In the genomic region with DNA sequence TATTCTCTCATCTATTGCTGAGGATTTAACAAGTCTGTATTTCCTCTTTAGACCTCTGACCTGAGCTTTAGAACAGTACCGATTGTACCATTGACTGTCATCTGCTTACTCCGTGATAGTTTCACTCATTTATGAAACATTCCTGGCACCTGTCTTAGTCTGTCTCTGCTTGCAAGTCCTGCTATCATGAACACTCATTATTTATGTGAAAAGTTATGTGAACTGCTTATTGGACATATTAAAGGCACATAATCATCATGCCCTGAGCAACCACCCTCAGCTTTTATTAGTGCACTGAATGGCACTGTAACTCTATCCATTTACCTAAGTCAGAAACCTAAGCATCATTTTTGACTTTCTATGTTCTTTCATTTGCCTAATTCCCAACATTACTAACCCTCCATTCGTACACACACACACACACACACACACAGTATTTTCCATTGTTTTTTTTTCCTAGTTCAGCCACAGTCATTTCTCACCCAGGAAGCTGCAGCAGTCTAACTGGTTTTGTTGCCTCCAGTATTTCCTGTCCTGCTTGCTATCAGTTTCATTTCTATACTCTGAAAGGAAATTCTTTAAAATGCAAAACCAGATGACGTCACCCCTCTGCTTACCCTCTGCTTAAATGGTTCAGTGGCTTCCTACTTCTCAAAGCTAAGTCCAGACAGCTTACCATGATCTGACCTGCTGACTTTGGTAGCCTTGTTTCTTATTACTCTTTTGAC, we compare ENCODE assay signal across 8 cellular contexts.
A peak's percentile ranks its signal among the peaks of the same experiment; 100 is the strongest.
DNase-seq lines count a peak whose midpoint lies in the region; ATAC-seq and TF ChIP-seq lines count a peak whose summit lies in the region.

No MANE protein-coding gene starts in this region.

- no peak for TF ChIP-seq POLR2A in body of pancreas (IDR thresholded peaks at IDR 0.05)

- intact Hi-C loops in body of pancreas (cut with DNase I): no loop called here
- intact Hi-C loops in left lung (cut with DNase I): no loop called here

- 34 to 36% methylated on average over 4 of the region's 4 CpGs for whole genome bisulfite sequencing in body of pancreas, 2 donors

- ATAC-seq in GM19455 (IDR thresholded peaks at IDR 0.05; ENCODE audit: unreplicated experiment) (peak; percentile 98), HG03521 (IDR thresholded peaks at IDR 0.05; ENCODE audit: unreplicated experiment) (peak; percentile 95), body of pancreas (peak; percentile 87), left lung (peak; percentile 87)

- H3K9me3 ChIP-seq in SJSA1 (replicated peaks) (no peaks in the 10 kb centered on the region), body of pancreas (no peaks in the 10 kb centered on the region), left lung (no peaks in the 10 kb centered on the region)

- H3K4me3 ChIP-seq in SJSA1 (no peak overlapping the region), body of pancreas (no peak overlapping the region), left lung (no peak overlapping the region)

- peaks cover 25% of the 10 kb centered on the region for H3K4me1 ChIP-seq in SJSA1 (replicated peaks)
- peaks cover 27% of the 10 kb centered on the region for H3K4me1 ChIP-seq in body of pancreas
- H3K4me1 ChIP-seq in left lung: peaks cover 12 to 34% of the 10 kb centered on the region in 2 donors

- DNase-seq in CMK (ENCODE audit: low read depth) (peak; percentile 7), SJSA1 (ENCODE audit: low read depth in 1 of 2, low spot score in 2 of 2) (peak; percentile 60 to 82), body of pancreas (peak; percentile 20 to 64 (median 29)), left lung (no peak), cerebellar cortex (ENCODE audit: low spot score) (no peak)
- DNase-seq in stimulated activated CD8-positive, alpha-beta memory T cell treated with anti-CD3 and anti-CD28 coated beads, Interleukin-4, amount 100 ng/mL, for 1 hour (ENCODE audit: low read depth in 2 of 2, low spot score in 1 of 2): peak; percentile 8 to 17

- H3K27me3 ChIP-seq in SJSA1 (replicated peaks) (no peaks in the 10 kb centered on the region), body of pancreas (no peaks in the 10 kb centered on the region), left lung (no peaks in the 10 kb centered on the region)

- no peak for TF ChIP-seq CTCF in body of pancreas (IDR thresholded peaks at IDR 0.05)
- no peak for TF ChIP-seq CTCF in left lung (IDR thresholded peaks at IDR 0.05)

- H3K36me3 ChIP-seq in SJSA1 (peaks cover 3% of the 10 kb centered on the region), body of pancreas (replicated peaks in 1 of 2; ENCODE audit: insufficient read depth in 1 of 2, low read depth in 2 of 2) (no peaks in the 10 kb centered on the region), left lung (no peaks in the 10 kb centered on the region)

- H3K27ac ChIP-seq in SJSA1 (peak overlapping the region; percentile 55), body of pancreas (peak overlapping the region in 3 of 4 donors; percentile 51 to 73 (median 60)), left lung (peak overlapping the region; percentile 54 to 84)

Comparison
In these comparisons a context has a peak if more than half of its experiments do, and no peak if none do; other contexts are left out.
1. DNase-seq: peak in CMK (single experiment), SJSA1 (2 of 2), body of pancreas (4 of 4) and stimulated activated CD8-positive, alpha-beta memory T cell treated with anti-CD3 and anti-CD28 coated beads, Interleukin-4, amount 100 ng/mL, for 1 hour (2 of 2); none in left lung (0 of 2) and cerebellar cortex (single experiment).
2. Peak in every context shown above with its lines, with median percentiles within 50 percentile points of each other: ATAC-seq and H3K27ac ChIP-seq.